In genomic region chr1:206658264-206658980, GRCh38 we compare ENCODE assay signal across 8 cellular contexts. TPM values are rescaled to one million over a fixed set of nuclear protein-coding genes. Genes with fewer than 3 reads are reported as not detected.
DNase-seq lines count a peak whose midpoint lies in the region; TF ChIP-seq lines count a peak whose summit lies in the region.

No MANE protein-coding gene starts in this region.

- H2AFZ ChIP-seq in OCI-LY3 (ENCODE audit: low read depth, low read length) (peak overlapping the region; percentile 65), hepatocyte (no peak overlapping the region)

- 21% methylated on average over 22 of the region's 22 CpGs for WGBS in hepatocyte (ENCODE audit: low lambda C conversion rate, missing lambda C conversion rate)

- H3K9me2 ChIP-seq in hepatocyte (replicated peaks; ENCODE audit: insufficient read depth), result no peaks in the 10 kb centered on the region

- H3K4me1 ChIP-seq in OCI-LY3 (ENCODE audit: low read length) (peaks cover 21% of the 10 kb centered on the region), hepatocyte (ENCODE audit: insufficient read depth) (no peaks in the 10 kb centered on the region)

- H4K20me1 ChIP-seq in OCI-LY3 (ENCODE audit: insufficient read depth, low read length), result no peaks in the 10 kb centered on the region
- no peaks in the 10 kb centered on the region for H4K20me1 ChIP-seq in hepatocyte (ENCODE audit: insufficient read depth, poor library complexity, severe bottlenecking)

- peak overlapping the region; percentile 83 for H3K4me2 ChIP-seq in OCI-LY3 (ENCODE audit: low read length)
- peak overlapping the region; percentile 12 for H3K4me2 ChIP-seq in hepatocyte

- DNase-seq in 8988T (peak; percentile 84), GM19240 (ENCODE audit: insufficient read length, low spot score) (peak; percentile 50), hepatocyte (ENCODE audit: low spot score) (peak; percentile 48), mesenteric fat pad (ENCODE audit: low spot score) (no peak), NCI-H1105 (lab: John Stamatoyannopoulos, UW) (no peak)
- DNase-seq in activated naive CD4-positive, alpha-beta T cell treated with Interleukin-2 at 50 U/mL for 16 hours, result peak; percentile 58
- DNase-seq in stimulated activated CD4-positive, alpha-beta T cell treated with anti-CD3 and anti-CD28 coated beads, Interleukin-4, amount 100 ng/mL, for 4 hours, result peak; percentile 29 to 40

- H3K27ac ChIP-seq in OCI-LY3 (ENCODE audit: low read length) (no peak overlapping the region), hepatocyte (no peak overlapping the region)

- TF ChIP-seq CTCF in OCI-LY3 (IDR thresholded peaks at IDR 0.05; ENCODE audit: low read depth, low read length) (peak; percentile 94), hepatocyte (IDR thresholded peaks at IDR 0.05; ENCODE audit: poor library complexity) (peak; percentile 64)

- H3K79me2 ChIP-seq in OCI-LY3 (ENCODE audit: low read length), result no peaks in the 10 kb centered on the region
- H3K79me2 ChIP-seq in hepatocyte, result no peaks in the 10 kb centered on the region

- H3K36me3 ChIP-seq in OCI-LY3 (replicated peaks; ENCODE audit: low read depth, low read length) (no peaks in the 10 kb centered on the region), hepatocyte (replicated peaks; ENCODE audit: insufficient read depth, low read depth) (no peaks in the 10 kb centered on the region)

- peak overlapping the region; percentile 26; the same call in 1 of the 2 replicates for H3K9ac ChIP-seq in OCI-LY3 (ENCODE audit: low read length)

- H3K4me3 ChIP-seq in OCI-LY3 (ENCODE audit: low read length) (peak overlapping the region; percentile 70), hepatocyte (no peak overlapping the region)

- no peaks in the 10 kb centered on the region for H3K9me3 ChIP-seq in OCI-LY3 (ENCODE audit: insufficient read depth, low read length)
- H3K9me3 ChIP-seq in hepatocyte (ENCODE audit: low read depth), result no peaks in the 10 kb centered on the region

- peaks cover 32% of the 10 kb centered on the region for H3K27me3 ChIP-seq in OCI-LY3 (ENCODE audit: low read depth, low read length)
- H3K27me3 ChIP-seq in hepatocyte, result peaks cover 15% of the 10 kb centered on the region

RNA-seq across cellular contexts. Expression of gene DYRK3, which starts 23.1 kb away (rescaled TPM):
- 4.6 and 6.2 TPM in 2 replicates for total RNA-seq in hepatocyte
- 5.8 and 8.9 TPM in 2 replicates for polyA plus RNA-seq in hepatocyte
- total RNA-seq in mesenteric fat pad, result 16.1 TPM

RNA-seq across cellular contexts. Expression of gene MAPKAPK2, which starts 26.3 kb away (rescaled TPM):
- 38.9 and 39.4 TPM in 2 replicates for total RNA-seq in hepatocyte
- 12.8 and 13.3 TPM in 2 replicates for polyA plus RNA-seq in hepatocyte
- 103 TPM for total RNA-seq in mesenteric fat pad

RNA-seq across cellular contexts. Expression of gene EIF2D, which starts 46.2 kb away (rescaled TPM):
- 30.1 and 40.4 TPM in 2 replicates for total RNA-seq in hepatocyte
- polyA plus RNA-seq in hepatocyte, result 25.7 and 27.7 TPM in 2 replicates
- 37.8 TPM for total RNA-seq in mesenteric fat pad

Comparison
In these comparisons a context has a peak if more than half of its experiments do, and no peak if none do; other contexts are left out.
1. DNase-seq: peak in 8988T (single experiment), GM19240 (single experiment), activated naive CD4-positive, alpha-beta T cell treated with Interleukin-2 at 50 U/mL for 16 hours (single experiment), hepatocyte (single experiment) and stimulated activated CD4-positive, alpha-beta T cell treated with anti-CD3 and anti-CD28 coated beads, Interleukin-4, amount 100 ng/mL, for 4 hours (2 of 2); none in mesenteric fat pad (single experiment) and NCI-H1105 (single experiment).